Comparison of ENCODE assay signal across 1 cellular context in the genomic region with DNA sequence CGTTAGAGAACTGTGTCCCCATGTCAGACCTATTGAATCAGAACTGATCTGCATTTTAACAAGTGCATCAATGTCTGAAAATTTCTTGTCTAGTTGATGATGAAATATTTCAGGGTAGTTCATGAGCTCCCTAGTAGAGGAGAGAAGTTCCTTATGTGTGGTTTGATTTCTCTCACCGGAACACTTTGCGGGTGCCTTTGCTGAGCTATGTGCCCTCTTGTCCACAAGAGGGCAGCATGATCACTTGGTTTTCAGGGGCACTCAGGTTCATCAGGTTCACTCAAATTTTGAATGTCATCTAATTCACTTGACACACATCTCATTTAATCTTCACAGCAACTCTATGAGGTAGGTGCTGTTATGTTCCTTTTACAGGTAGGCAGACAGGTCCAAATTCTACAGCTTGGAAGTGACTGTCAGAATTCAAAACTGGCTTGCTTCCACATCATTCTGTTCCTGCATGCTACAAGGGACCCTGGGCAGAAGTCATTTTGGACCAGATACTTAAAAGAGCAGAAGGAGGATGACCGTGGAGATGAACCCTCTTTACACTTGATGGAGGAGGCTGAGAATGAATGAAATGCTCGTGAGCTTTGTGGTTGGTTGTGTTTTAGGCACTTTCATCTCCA.
TF ChIP-seq lines count a peak whose summit lies in the region.

No MANE protein-coding gene starts in this region.

TF ChIP-seq in SK-N-SH treated with all-trans-retinoic acid at 6 μM for 48 hours, 23 proteins besides CTCF, POLR2A, EP300 and RAD21 (continued from another document):
- TF ChIP-seq, protein P1, sequence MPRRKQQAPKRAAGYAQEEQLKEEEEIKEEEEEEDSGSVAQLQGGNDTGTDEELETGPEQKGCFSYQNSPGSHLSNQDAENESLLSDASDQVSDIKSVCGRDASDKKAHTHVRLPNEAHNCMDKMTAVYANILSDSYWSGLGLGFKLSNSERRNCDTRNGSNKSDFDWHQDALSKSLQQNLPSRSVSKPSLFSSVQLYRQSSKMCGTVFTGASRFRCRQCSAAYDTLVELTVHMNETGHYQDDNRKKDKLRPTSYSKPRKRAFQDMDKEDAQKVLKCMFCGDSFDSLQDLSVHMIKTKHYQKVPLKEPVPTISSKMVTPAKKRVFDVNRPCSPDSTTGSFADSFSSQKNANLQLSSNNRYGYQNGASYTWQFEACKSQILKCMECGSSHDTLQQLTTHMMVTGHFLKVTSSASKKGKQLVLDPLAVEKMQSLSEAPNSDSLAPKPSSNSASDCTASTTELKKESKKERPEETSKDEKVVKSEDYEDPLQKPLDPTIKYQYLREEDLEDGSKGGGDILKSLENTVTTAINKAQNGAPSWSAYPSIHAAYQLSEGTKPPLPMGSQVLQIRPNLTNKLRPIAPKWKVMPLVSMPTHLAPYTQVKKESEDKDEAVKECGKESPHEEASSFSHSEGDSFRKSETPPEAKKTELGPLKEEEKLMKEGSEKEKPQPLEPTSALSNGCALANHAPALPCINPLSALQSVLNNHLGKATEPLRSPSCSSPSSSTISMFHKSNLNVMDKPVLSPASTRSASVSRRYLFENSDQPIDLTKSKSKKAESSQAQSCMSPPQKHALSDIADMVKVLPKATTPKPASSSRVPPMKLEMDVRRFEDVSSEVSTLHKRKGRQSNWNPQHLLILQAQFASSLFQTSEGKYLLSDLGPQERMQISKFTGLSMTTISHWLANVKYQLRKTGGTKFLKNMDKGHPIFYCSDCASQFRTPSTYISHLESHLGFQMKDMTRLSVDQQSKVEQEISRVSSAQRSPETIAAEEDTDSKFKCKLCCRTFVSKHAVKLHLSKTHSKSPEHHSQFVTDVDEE (CRISPR knock-in tag; IDR thresholded peaks at IDR 0.05) = no peak
- no peak for TF ChIP-seq ZFP30 (CRISPR knock-in tag; IDR thresholded peaks at IDR 0.05)
- TF ChIP-seq GLIS3 (CRISPR knock-in tag; IDR thresholded peaks at IDR 0.05) = no peak
